In the genomic region with DNA sequence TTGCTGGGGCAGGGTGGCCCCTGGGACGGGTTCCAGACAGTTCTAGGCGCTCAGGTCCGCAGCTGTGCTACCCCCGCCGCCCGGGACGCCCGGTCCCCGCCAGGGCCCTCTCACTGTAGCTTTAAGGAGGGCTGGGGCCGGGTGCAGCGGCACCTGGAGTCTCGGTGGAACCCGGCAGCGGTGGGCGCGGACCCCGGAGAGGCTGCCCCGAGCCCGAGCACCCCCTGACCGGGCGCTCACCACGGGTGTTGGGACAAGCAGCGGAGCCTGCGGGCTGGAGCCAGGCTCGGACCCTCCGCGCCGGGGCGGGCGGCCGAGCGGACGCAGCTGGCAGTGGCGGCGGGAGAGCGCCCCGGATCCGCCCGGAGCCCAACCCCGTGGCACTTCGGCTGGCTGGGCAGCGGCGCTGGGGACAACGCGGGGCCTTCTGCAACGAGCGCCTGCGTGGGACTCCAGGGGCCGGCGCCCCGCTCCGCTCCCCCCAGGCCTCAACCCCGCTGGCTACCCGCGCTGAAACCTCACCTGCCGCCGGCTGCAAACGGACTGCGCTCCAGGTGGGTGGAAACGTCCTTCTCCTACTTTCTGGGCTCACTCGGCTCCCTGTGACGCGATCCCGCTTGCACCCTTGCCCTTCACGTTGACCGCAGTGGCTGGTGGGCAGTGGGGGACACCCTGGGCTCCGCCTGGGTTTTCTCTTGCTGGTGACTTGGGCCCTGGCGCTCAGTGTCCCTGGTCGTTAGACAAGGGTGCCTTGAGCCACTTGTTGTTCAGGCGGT, we compare ENCODE assay signal across 9 cellular contexts.
A peak's percentile ranks its signal among the peaks of the same experiment; 100 is the strongest.
DNase-seq lines count a peak whose midpoint lies in the region; ATAC-seq, FAIRE-seq and TF ChIP-seq lines count a peak whose summit lies in the region.
"Had no signal": no experiment of that assay in that cellular context is flagged by ENCODE, and none has a peak within 500 bp of the region (broad histone marks: within the 10 kb centered on the region; RNA-seq: fewer than 3 reads in every experiment).

No MANE protein-coding gene starts in this region.

- peak; percentile 24 to 81 (median 69) for ATAC-seq in heart left ventricle
- no peak for ATAC-seq in HG02840 (IDR thresholded peaks at IDR 0.05; ENCODE audit: low FRiP score, unreplicated experiment)

- DNase-seq in G401 (ENCODE audit: low spot score) (peak; percentile 31), activated T-cell treated with anti-CD3 and anti-CD28 coated beads for 24 hours (ENCODE audit: low read depth) (peak; percentile 16), heart left ventricle (peak in 4 of 5 donors; percentile 33 to 77 (median 46)), trophoblast cell (peak in 1 of 2 donors; percentile 30), GM19238 (ENCODE audit: insufficient read length, low spot score) (no peak), GM12892 (ENCODE audit: insufficient read length) (no peak), foreskin fibroblast (no peak)

- H4K8ac ChIP-seq in trophoblast cell (ENCODE audit: low read depth, low read length) = peak overlapping the region; percentile 25

- H3K9ac ChIP-seq in trophoblast cell (ENCODE audit: low read length) = peak overlapping the region; percentile 8

- no peak overlapping the region for H3K23ac ChIP-seq in trophoblast cell (ENCODE audit: low read length)

- H3K79me2 ChIP-seq in trophoblast cell (ENCODE audit: control insufficient read depth, insufficient read depth, low read length, poor library complexity) = no peaks in the 10 kb centered on the region

- TF ChIP-seq CTCF in heart left ventricle (IDR thresholded peaks at IDR 0.05) = no peak
- no peak for TF ChIP-seq CTCF in foreskin fibroblast (IDR thresholded peaks at IDR 0.05; ENCODE audit: low read depth, low read length)

- H2BK12ac ChIP-seq in trophoblast cell (ENCODE audit: low read length) = peak overlapping the region; percentile 74

- H3K4me1 ChIP-seq in heart left ventricle (peaks cover 0 to 23% (median 0%) of the 10 kb centered on the region in 12 donors), trophoblast cell (ENCODE audit: control insufficient read depth in 1 of 2, insufficient read depth in 2 of 2, low read length in 2 of 2) (peaks cover 8 to 11% of the 10 kb centered on the region in 2 experiments)
- H3K4me1 ChIP-seq: SJSA1 had no signal

- H3K36me3 ChIP-seq in heart left ventricle = no peaks in the 10 kb centered on the region
- H3K36me3 ChIP-seq in trophoblast cell (ENCODE audit: control insufficient read depth in 1 of 2, insufficient read depth in 2 of 2, low read length in 2 of 2) = no peaks in the 10 kb centered on the region
- H3K36me3 ChIP-seq: SJSA1 had no signal

- no peak overlapping the region for H3K4ac ChIP-seq in trophoblast cell (ENCODE audit: low read depth, low read length)

- H3K9me3 ChIP-seq in heart left ventricle (peaks cover 0 to 8% (median 0%) of the 10 kb centered on the region in 12 donors), trophoblast cell (ENCODE audit: insufficient read depth, low read depth, low read length) (peaks cover 5% of the 10 kb centered on the region)

- FAIRE-seq in GM12892 (lab: Jason Lieb, UNC) = no peak

- no peak overlapping the region for H4K12ac ChIP-seq in trophoblast cell (ENCODE audit: low read depth, low read length)

- H2BK120ac ChIP-seq in trophoblast cell (ENCODE audit: insufficient read depth, low read length, poor library complexity) = peak overlapping the region; percentile 18

- no peak overlapping the region for H2BK5ac ChIP-seq in trophoblast cell (ENCODE audit: low read depth, low read length, poor library complexity)

- H3K18ac ChIP-seq in trophoblast cell (ENCODE audit: low read length) = no peak overlapping the region

- H4K91ac ChIP-seq in trophoblast cell (ENCODE audit: low read depth, low read length) = no peak overlapping the region

- no peak overlapping the region for H2AK5ac ChIP-seq in trophoblast cell (ENCODE audit: low read length)

- intact Hi-C loops in heart left ventricle (cut with DNase I) = no loop called here

- H3K4me3 ChIP-seq in heart left ventricle (peak overlapping the region; percentile 64 to 94 (median 76)), trophoblast cell (ENCODE audit: low read depth, low read length) (peak overlapping the region; percentile 64), foreskin fibroblast (ENCODE audit: low read depth in 1 of 2, low read length in 2 of 2) (no peak overlapping the region)
- H3K4me3 ChIP-seq: SJSA1 had no signal

- H3K4me2 ChIP-seq in trophoblast cell (ENCODE audit: low read length) = peak overlapping the region; percentile 94

- in situ Hi-C loops in G401 (cut with HindIII; ENCODE audit: low sequenced_read_pairs) = no loop called here

- H3K27ac ChIP-seq in heart left ventricle = peak overlapping the region; percentile 22 to 84 (median 70)
- H3K27ac ChIP-seq in trophoblast cell (ENCODE audit: low read depth, low read length) = no peak overlapping the region
- H3K27ac ChIP-seq: SJSA1 had no signal

- 1 to 3% (median 2%) methylated on average over 29 to 70 of the region's 70 CpGs for WGBS in heart left ventricle, 4 donors
- WGBS in trophoblast cell (ENCODE audit: extremely low coverage, insufficient coverage, insufficient read length) = no CpG with 5 or more reads among the region's 70 CpGs

- TF ChIP-seq POLR2A in heart left ventricle (IDR thresholded peaks at IDR 0.05) (no peak), GM12892 (IDR thresholded peaks at IDR 0.05; ENCODE audit: low read depth, low read length) (no peak)

- peaks cover 5% of the 10 kb centered on the region for H3K79me1 ChIP-seq in trophoblast cell (ENCODE audit: low read length)

- H2AFZ ChIP-seq in trophoblast cell (ENCODE audit: insufficient read depth, low read length, poor library complexity) = peak overlapping the region; percentile 67

- peak overlapping the region; percentile 42 for H3K14ac ChIP-seq in trophoblast cell (ENCODE audit: low read length)

- H3K27me3 ChIP-seq in heart left ventricle (peaks cover 0 to 12% (median 0%) of the 10 kb centered on the region in 9 donors), trophoblast cell (ENCODE audit: insufficient read depth, low read length) (peaks cover 3% of the 10 kb centered on the region)
- H3K27me3 ChIP-seq: SJSA1 had no signal

Comparison
In these comparisons a context has a peak if more than half of its experiments do, and no peak if none do; other contexts are left out.
1. DNase-seq: peak in G401 (single experiment), activated T-cell treated with anti-CD3 and anti-CD28 coated beads for 24 hours (single experiment) and heart left ventricle (4 of 5); none in GM19238 (single experiment), GM12892 (single experiment) and foreskin fibroblast (0 of 2).
2. H3K4me3 ChIP-seq: peak in heart left ventricle (12 of 12) and trophoblast cell (single experiment); none in foreskin fibroblast (0 of 2).